In the genomic region with DNA sequence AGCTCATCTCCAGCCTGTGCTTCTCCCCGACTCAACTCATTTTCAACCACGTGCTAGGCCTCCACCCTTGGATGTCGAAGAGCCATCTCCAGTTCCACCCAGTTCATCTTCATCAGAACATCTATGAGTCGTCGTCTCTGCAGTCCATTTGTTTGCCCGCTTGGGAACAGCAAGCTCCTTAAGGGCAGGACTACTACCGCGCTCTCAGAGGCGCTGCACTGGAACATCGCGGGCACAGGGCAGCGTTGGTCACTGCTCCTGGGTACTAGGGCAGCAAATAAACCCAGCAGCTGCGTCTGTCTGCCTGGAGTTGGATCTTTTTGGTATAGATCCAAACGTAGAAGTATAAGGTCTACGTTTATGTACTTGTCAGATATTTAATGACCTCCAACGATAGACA, we compare ENCODE assay signal across 8 cellular contexts. TPM values are rescaled to one million over a fixed set of nuclear protein-coding genes. Genes with fewer than 3 reads are reported as not detected.
DNase-seq lines count a peak whose midpoint lies in the region; ATAC-seq, FAIRE-seq and TF ChIP-seq lines count a peak whose summit lies in the region.

No MANE protein-coding gene starts in this region.

- TF ChIP-seq POLR2A in thyroid gland (IDR thresholded peaks at IDR 0.05): no peak

- no peaks in the 10 kb centered on the region for H3K36me3 ChIP-seq in Panc1 (ENCODE audit: control insufficient read depth, insufficient read depth, low read length)
- no peaks in the 10 kb centered on the region for H3K36me3 ChIP-seq in colonic mucosa
- no peaks in the 10 kb centered on the region for H3K36me3 ChIP-seq in thyroid gland

- no TSS peak for BruUV-seq in Panc1 (replicated peaks; lab: Mats Ljungman, UMichigan)

- peaks cover 14% of the 10 kb centered on the region; the same call in 1 of the 2 replicates for H3K4me1 ChIP-seq in Panc1 (ENCODE audit: control insufficient read depth, insufficient read depth, low read length)
- no peaks in the 10 kb centered on the region for H3K4me1 ChIP-seq in colonic mucosa
- H3K4me1 ChIP-seq in thyroid gland: peaks cover 4 to 5% of the 10 kb centered on the region in 2 donors

- peaks cover 22% of the 10 kb centered on the region for H3K4me1 Mint-ChIP-seq in memory B cell

- H3K27me3 ChIP-seq in Panc1 (ENCODE audit: control insufficient read depth, insufficient read depth, low read length) (peaks cover 3% of the 10 kb centered on the region; the same call in 1 of the 2 replicates), colonic mucosa (no peaks in the 10 kb centered on the region), thyroid gland (no peaks in the 10 kb centered on the region)

- TF ChIP-seq CTCF in Panc1 (IDR thresholded peaks at IDR 0.05) (no peak), colonic mucosa (IDR thresholded peaks at IDR 0.05) (no peak), thyroid gland (IDR thresholded peaks at IDR 0.05) (no peak)

- CTCF ChIA-PET in Panc1 (lab: Charles Lee): no interaction called here

- peaks cover 10% of the 10 kb centered on the region for H3K36me3 Mint-ChIP-seq in memory B cell

- in situ Hi-C loops in Panc1 (cut with HindIII; ENCODE audit: low pct_unique_long_range_greater_than_20kb, low sequenced_read_pairs): no loop called here

- intact Hi-C loops in Panc1 (cut with micrococcal nuclease; ENCODE audit: unreplicated experiment): no loop called here
- intact Hi-C loops in colonic mucosa (cut with DNase I): no loop called here
- intact Hi-C loops in thyroid gland (cut with DNase I): loop anchor here (10.0 kb wide), 2 partner anchors 45 to 105 kb away; no protein-coding TSS in a partner anchor

- H3K9ac ChIP-seq in colonic mucosa (ENCODE audit: low read depth in 2 of 2, low read length in 2 of 2): peak overlapping the region; percentile 1 to 84

- WGBS in thyroid gland, 2 donors: 61 to 63% methylated on average over 16 of the region's 16 CpGs

- DNase-seq in Daoy (ENCODE audit: low read depth) (peak; percentile 33), Panc1 (ENCODE audit: low read depth, low spot score) (no peak), colonic mucosa (peak; percentile 30), memory B cell (ENCODE audit: low spot score in 2 of 2) (peak in 1 of 2 donors; percentile 22), thyroid gland (peak in 1 of 2 donors; percentile 6), NCI-H146 (lab: John Stamatoyannopoulos, UW) (no peak), HTR-8/SVneo (ENCODE audit: insufficient read length, low spot score) (no peak)

- H3K27ac ChIP-seq in Panc1 (ENCODE audit: low read length) (peak overlapping the region; percentile 93), colonic mucosa (peak overlapping the region; percentile 83), thyroid gland (peak overlapping the region; percentile 86 to 94 (median 88))

- H3K4me3 ChIP-seq in Panc1 (ENCODE audit: low read depth in 2 of 2, low read length in 2 of 2) (peak overlapping the region; percentile 70 to 72), colonic mucosa (peak overlapping the region; percentile 74), thyroid gland (replicated peaks in 1 of 3) (peak overlapping the region; percentile 30 to 96 (median 67))

- POLR2A ChIA-PET in Panc1 (lab: Charles Lee): no interaction called here

- peak overlapping the region; percentile 79 for H3K4me3 Mint-ChIP-seq in memory B cell

- no peaks in the 10 kb centered on the region for H3K27me3 Mint-ChIP-seq in memory B cell

- H3K9me3 Mint-ChIP-seq in memory B cell: peaks cover 2% of the 10 kb centered on the region

- no peak for FAIRE-seq in HTR-8/SVneo (lab: Jason Lieb, UNC)

- H3K27ac Mint-ChIP-seq in memory B cell: peak overlapping the region; percentile 95

- H3K9me3 ChIP-seq in Panc1 (ENCODE audit: control insufficient read depth, insufficient read depth, low read depth, low read length) (peaks cover 4% of the 10 kb centered on the region; the same call in 1 of the 2 replicates), colonic mucosa (no peaks in the 10 kb centered on the region), thyroid gland (no peaks in the 10 kb centered on the region)

- ATAC-seq in Panc1: peak; percentile 47
- no peak for ATAC-seq in memory B cell (ENCODE audit: low read depth)
- ATAC-seq in GM19324 (IDR thresholded peaks at IDR 0.05; ENCODE audit: low FRiP score, unreplicated experiment): no peak

RNA-seq across cellular contexts. Expression of a gene that starts 0.5 kb away (rescaled TPM):
- 11.0 and 12.2 TPM in 2 replicates for total RNA-seq in Daoy (2014; rRNA removed; shearing (Covaris generic))
- total RNA-seq in Panc1 (2021; ENCODE audit: unreplicated experiment): 40.3 TPM
- polyA plus RNA-seq in Panc1 (2012; ENCODE audit: insufficient read length): 15.8 TPM
- 10 to 100 TPM; 29.3 to 30.0 TPM for total RNA-seq in colonic mucosa
- 10 to 100 TPM; 39.5 to 63.9 (median 45.4) TPM for total RNA-seq in thyroid gland

Comparison
In these comparisons a context has a peak if more than half of its experiments do, and no peak if none do; other contexts are left out.
1. DNase-seq: peak in Daoy (single experiment) and colonic mucosa (single experiment); none in Panc1 (single experiment), NCI-H146 (single experiment) and HTR-8/SVneo (single experiment).
2. Peak in every context shown above with its lines, with median percentiles within 50 percentile points of each other: H3K27ac ChIP-seq and H3K4me3 ChIP-seq.